Comparison of ENCODE assay signal across 20 cellular contexts in the genomic region with DNA sequence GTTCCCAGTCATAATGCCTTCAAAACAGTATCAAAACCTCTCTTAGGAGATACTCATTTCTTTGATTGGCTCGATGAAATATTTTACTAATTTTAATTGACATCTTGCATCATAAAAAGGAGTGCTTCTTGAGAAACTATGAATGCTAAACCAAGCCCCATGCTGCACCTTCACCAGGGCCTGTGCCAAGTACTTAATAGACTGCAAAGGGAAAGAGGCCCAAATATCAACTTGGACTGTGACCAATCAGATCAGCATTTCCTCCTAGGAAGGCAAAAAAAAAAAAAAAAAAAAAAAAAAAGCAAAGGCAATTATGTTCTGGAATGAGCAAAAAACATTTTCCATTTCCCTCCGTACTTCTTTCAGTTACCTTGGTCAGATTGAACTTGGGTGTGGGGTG.
"Had no signal": no experiment of that assay in that cellular context is flagged by ENCODE, and none has a peak within 500 bp of the region (broad histone marks: within the 10 kb centered on the region; RNA-seq: fewer than 3 reads in every experiment).

No MANE protein-coding gene starts in this region.

- H3K4me1 ChIP-seq: left ventricle myocardium inferior, psoas muscle had no signal

- H3K36me3 ChIP-seq: left ventricle myocardium inferior, neutrophil, ovary, thoracic aorta, upper lobe of left lung had no signal

- H3K9me3 ChIP-seq: neutrophil, ovary, psoas muscle, thoracic aorta, upper lobe of left lung had no signal

- H3K4me3 ChIP-seq: hepatocyte, left ventricle myocardium inferior, ovary, psoas muscle, thoracic aorta, upper lobe of left lung had no signal

- DNase-seq: activated effector memory CD4-positive, alpha-beta T cell treated with Interleukin-2 at 50 U/mL for 16 hours; activated naive CD4-positive, alpha-beta T cell treated with anti-CD3 and anti-CD28 coated beads, Interleukin-2, amount 10 ng/mL, durations not matched to agents 7 days and 5 days; activated naive CD8-positive, alpha-beta T cell treated with anti-CD3 and anti-CD28 coated beads, Interleukin-2, amount 50 U/mL, for 24 hours; activated T-cell treated with anti-CD3 and anti-CD28 coated beads, Interleukin-2, amount 50 U/mL, for 48 hours; endodermal cell; glutamatergic neuron; immature natural killer cell; kidney glomerular epithelial cell; left ventricle myocardium inferior; ovary; psoas muscle; right cardiac atrium; stimulated activated CD4-positive, alpha-beta T cell treated with anti-CD3 and anti-CD28 coated beads, Interleukin-4, amount 100 ng/mL, for 24 hours; stimulated activated naive CD4-positive, alpha-beta T cell treated with Interleukin-2 at 50 U/mL for 16 hours; T-cell had no signal

- H3K27me3 ChIP-seq: hepatocyte, neutrophil, ovary, upper lobe of left lung had no signal

- H3K27ac ChIP-seq: epithelial cell of prostate, hepatocyte, left ventricle myocardium inferior, neutrophil, ovary, psoas muscle, thoracic aorta had no signal
